24 cellular contexts compared by ENCODE assay signal in the genomic region with DNA sequence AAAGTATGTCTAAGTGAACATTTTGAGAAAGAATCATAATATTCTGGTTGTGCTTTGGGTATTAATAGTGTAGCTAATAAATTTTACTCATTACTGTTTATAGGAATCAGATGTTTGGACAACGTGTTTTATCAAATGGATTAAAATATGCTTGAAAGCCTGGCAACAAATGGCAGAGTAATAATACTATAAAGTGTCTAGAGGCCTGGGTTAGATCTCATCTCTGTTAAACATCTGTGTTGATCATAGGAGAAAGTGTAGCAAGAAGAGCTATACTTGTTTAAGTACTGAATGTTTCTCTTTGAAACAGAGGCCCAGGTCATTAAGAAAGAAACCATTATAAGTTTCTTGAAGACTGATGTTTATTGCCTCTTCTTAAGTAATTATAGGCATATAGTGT.
"Had no signal": no experiment of that assay in that cellular context is flagged by ENCODE, and none has a peak within 500 bp of the region (broad histone marks: within the 10 kb centered on the region; RNA-seq: fewer than 3 reads in every experiment).

No MANE protein-coding gene starts in this region.

- H3K4me3 ChIP-seq: ascending aorta, K562, SJSA1 had no signal

- H3K36me3 ChIP-seq: WERI-Rb-1 had no signal

- DNase-seq: activated CD4-positive, alpha-beta T cell treated with anti-CD3 and anti-CD28 coated beads for 4 hours; activated CD8-positive, alpha-beta T cell treated with anti-CD3 and anti-CD28 coated beads, Interleukin-2, amount 10 ng/mL, durations not matched to agents 7 days and 5 days; activated effector memory CD4-positive, alpha-beta T cell treated with Interleukin-2 at 50 U/mL for 16 hours; activated naive CD4-positive, alpha-beta T cell; activated T-cell treated with anti-CD3 and anti-CD28 coated beads, Interleukin-2, amount 50 U/mL, for 24 hours; Karpas-422; MM.1S; NCI-H1105; NCI-H1436; NCI-H1694 treated with DMSO at 0.1 percent for 48 hours; NCI-H2029 treated with DMSO at 0.1 percent for 48 hours; NCI-H345; NCI-H510A; NCI-H526 treated with DMSO at 0.1 percent for 48 hours; NCI-H82; OCI-M1; SHP77; T-cell; T-helper 2 cell; T1000; WERI-Rb-1 had no signal

- H3K4me1 ChIP-seq: ascending aorta had no signal

- H3K9me3 ChIP-seq: ascending aorta, SJSA1 had no signal

- H3K27me3 ChIP-seq: ascending aorta, SJSA1 had no signal

- ATAC-seq: activated CD8-positive, alpha-beta T cell treated with anti-CD3 and anti-CD28 coated beads, Interleukin-2, amount 10 ng/mL, durations not matched to agents 7 days and 5 days; K562; T-cell had no signal

- H3K27ac ChIP-seq: ascending aorta, WERI-Rb-1 had no signal
